22 cellular contexts compared by ENCODE assay signal in the genomic region with DNA sequence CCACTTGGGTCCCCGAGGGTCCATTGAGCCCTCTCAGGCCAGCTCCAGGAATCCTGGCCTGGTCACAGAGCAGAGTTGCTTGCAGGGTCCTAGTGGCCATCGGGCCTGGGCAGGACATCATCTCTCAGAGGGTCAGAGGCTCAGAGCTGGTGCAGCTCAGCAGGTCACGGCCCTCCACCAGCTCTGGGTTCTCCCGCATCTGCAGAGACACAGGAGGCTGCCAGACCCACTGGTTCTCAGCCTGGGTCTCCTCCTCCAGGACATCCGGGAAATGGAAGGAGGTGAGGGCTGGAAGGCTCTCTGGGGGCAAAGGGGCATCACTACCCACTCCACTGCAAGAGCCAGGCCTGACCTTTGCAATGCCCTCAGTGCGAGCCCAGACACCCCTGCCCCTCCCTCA. TPM values are rescaled to one million over a fixed set of nuclear protein-coding genes. Genes with fewer than 3 reads are reported as not detected.
"Had no signal": no experiment of that assay in that cellular context is flagged by ENCODE, and none has a peak within 500 bp of the region (broad histone marks: within the 10 kb centered on the region; RNA-seq: fewer than 3 reads in every experiment).

No MANE protein-coding gene starts in this region.

- H3K79me2 ChIP-seq: hepatocyte had no signal

- H3K27me3 ChIP-seq: thyroid gland had no signal

- H3K4me3 ChIP-seq: hepatocyte, prostate gland, right atrium auricular region, thyroid gland had no signal

- H2AFZ ChIP-seq: hepatocyte had no signal

- H3K4me1 ChIP-seq: prostate gland had no signal

- H3K36me3 ChIP-seq: prostate gland, right atrium auricular region, thyroid gland had no signal

- H3K9me3 ChIP-seq: prostate gland, right atrium auricular region, thyroid gland had no signal

- DNase-seq: activated CD4-positive, alpha-beta T cell treated with anti-CD3 and anti-CD28 coated beads, Interleukin-2, amount 10 ng/mL, durations not matched to agents 7 days and 5 days; activated gamma-delta T cell treated with Interleukin-2 at 50 U/mL for 16 hours; activated T-cell treated with anti-CD3 and anti-CD28 coated beads, Interleukin-2, amount 50 U/mL, for 1 hour; anterior cingulate cortex; caudate nucleus; dermis blood vessel endothelial cell; effector CD8-positive, alpha-beta T cell; erythroblast; foreskin keratinocyte; glutamatergic neuron; left cardiac atrium; mesenchymal stem cell; nephron progenitor cell; stimulated activated CD4-positive, alpha-beta T cell treated with anti-CD3 and anti-CD28 coated beads, Interleukin-1b, Interleukin-23, amount 100 ng/mL, for 48 hours; substantia nigra; T-helper 17 cell; thyroid gland had no signal

- H3K27ac ChIP-seq: foreskin keratinocyte, hepatocyte, prostate gland, right atrium auricular region, thyroid gland had no signal

- ATAC-seq: activated CD4-positive, CD25-positive, alpha-beta regulatory T cell treated with anti-CD3 and anti-CD28 coated beads, Interleukin-2, amount 50 U/mL, for 24 hours; foreskin keratinocyte; left cardiac atrium; T-helper 17 cell had no signal

RNA-seq across cellular contexts. Expression of a gene that starts 6.5 kb away (rescaled TPM):
- total RNA-seq: activated CD4-positive, alpha-beta T cell treated with anti-CD3 and anti-CD28 coated beads, Interleukin-2, amount 10 ng/mL, durations not matched to agents 7 days and 5 days; mononuclear cell; T-helper 17 cell had no signal

RNA-seq across cellular contexts. Expression of a gene that starts 8.4 kb away (rescaled TPM):
- total RNA-seq: activated CD4-positive, alpha-beta T cell treated with anti-CD3 and anti-CD28 coated beads, Interleukin-2, amount 10 ng/mL, durations not matched to agents 7 days and 5 days; dermis blood vessel endothelial cell; foreskin keratinocyte; hepatocyte; left cardiac atrium; mononuclear cell; right atrium auricular region; T-helper 17 cell; thyroid gland had no signal

RNA-seq across cellular contexts. Expression of a gene that starts 24.0 kb away (rescaled TPM):
- total RNA-seq: activated CD4-positive, alpha-beta T cell treated with anti-CD3 and anti-CD28 coated beads, Interleukin-2, amount 10 ng/mL, durations not matched to agents 7 days and 5 days; foreskin keratinocyte; T-helper 17 cell had no signal
